In the genomic region with DNA sequence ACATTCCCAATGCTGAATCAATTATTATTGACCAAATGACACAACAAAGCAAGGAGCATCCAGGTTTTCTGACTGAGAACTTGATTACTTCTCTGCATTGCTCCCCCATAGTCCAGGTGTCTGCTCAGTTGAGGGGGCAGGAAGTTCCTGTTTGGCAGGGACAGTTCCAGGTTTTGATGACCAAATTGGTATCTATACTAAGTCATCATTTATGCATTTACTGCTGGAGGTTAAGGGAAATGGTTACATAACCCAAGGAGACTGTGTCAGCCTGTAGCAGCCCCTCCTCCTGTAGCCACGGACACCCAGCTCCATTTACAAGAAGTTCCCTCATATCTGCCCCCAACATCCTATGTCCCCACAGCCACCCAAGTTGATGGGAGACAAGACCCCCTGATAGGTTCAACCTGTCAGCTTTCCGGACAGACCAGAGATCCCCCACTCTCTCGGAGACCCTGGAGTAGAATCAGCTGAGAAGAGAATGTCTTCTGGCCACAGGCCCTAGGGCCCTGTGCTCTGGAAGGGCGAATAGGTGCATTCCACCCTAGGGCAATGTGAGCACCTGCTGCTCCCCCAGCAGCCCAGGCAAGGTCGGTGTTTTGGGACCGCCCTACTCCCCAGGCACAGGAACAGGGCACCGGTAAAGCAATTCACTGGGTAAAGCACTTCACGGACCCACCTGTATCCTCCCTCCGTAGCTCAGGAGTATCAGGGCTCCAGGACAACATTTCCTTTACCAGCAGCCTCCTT, we compare ENCODE assay signal across 1 cellular context.
TF ChIP-seq lines count a peak whose summit lies in the region.

No MANE protein-coding gene starts in this region.

TF ChIP-seq in SK-N-SH treated with all-trans-retinoic acid at 6 μM for 48 hours, 23 proteins besides CTCF, POLR2A, EP300 and RAD21:
- TF ChIP-seq CSDC2 (CRISPR knock-in tag; IDR thresholded peaks at IDR 0.05) (no peak), ZFP3 (CRISPR knock-in tag; IDR thresholded peaks at IDR 0.05) (no peak), ZC3H10 (CRISPR knock-in tag; IDR thresholded peaks at IDR 0.05) (no peak), GLIS3 (CRISPR knock-in tag; IDR thresholded peaks at IDR 0.05) (no peak), BACH2 (CRISPR knock-in tag; IDR thresholded peaks at IDR 0.05; ENCODE audit: borderline replicate concordance) (no peak), ISL1 (CRISPR knock-in tag; IDR thresholded peaks at IDR 0.05) (no peak), ZNF70 (CRISPR knock-in tag; IDR thresholded peaks at IDR 0.05) (no peak), TCF4 (CRISPR knock-in tag; IDR thresholded peaks at IDR 0.05; ENCODE audit: borderline replicate concordance) (no peak), SNAI2 (CRISPR knock-in tag; IDR thresholded peaks at IDR 0.05) (no peak), ARNTL (CRISPR knock-in tag; IDR thresholded peaks at IDR 0.05; ENCODE audit: borderline replicate concordance, low read depth) (no peak)
- TF ChIP-seq, protein P1, sequence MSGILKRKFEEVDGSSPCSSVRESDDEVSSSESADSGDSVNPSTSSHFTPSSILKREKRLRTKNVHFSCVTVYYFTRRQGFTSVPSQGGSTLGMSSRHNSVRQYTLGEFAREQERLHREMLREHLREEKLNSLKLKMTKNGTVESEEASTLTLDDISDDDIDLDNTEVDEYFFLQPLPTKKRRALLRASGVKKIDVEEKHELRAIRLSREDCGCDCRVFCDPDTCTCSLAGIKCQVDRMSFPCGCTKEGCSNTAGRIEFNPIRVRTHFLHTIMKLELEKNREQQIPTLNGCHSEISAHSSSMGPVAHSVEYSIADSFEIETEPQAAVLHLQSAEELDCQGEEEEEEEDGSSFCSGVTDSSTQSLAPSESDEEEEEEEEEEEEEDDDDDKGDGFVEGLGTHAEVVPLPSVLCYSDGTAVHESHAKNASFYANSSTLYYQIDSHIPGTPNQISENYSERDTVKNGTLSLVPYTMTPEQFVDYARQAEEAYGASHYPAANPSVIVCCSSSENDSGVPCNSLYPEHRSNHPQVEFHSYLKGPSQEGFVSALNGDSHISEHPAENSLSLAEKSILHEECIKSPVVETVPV (CRISPR knock-in tag; IDR thresholded peaks at IDR 0.05) = no peak
